ENCODE assay signal across 1 cellular context in genomic region chr19:49848938-49849337, GRCh38.
TF ChIP-seq lines count a peak whose summit lies in the region.

No MANE protein-coding gene starts in this region.

TF ChIP-seq in HEK293, 187 proteins besides CTCF, POLR2A, EP300 and RAD21 (continued from another document):
- TF ChIP-seq, protein P1, sequence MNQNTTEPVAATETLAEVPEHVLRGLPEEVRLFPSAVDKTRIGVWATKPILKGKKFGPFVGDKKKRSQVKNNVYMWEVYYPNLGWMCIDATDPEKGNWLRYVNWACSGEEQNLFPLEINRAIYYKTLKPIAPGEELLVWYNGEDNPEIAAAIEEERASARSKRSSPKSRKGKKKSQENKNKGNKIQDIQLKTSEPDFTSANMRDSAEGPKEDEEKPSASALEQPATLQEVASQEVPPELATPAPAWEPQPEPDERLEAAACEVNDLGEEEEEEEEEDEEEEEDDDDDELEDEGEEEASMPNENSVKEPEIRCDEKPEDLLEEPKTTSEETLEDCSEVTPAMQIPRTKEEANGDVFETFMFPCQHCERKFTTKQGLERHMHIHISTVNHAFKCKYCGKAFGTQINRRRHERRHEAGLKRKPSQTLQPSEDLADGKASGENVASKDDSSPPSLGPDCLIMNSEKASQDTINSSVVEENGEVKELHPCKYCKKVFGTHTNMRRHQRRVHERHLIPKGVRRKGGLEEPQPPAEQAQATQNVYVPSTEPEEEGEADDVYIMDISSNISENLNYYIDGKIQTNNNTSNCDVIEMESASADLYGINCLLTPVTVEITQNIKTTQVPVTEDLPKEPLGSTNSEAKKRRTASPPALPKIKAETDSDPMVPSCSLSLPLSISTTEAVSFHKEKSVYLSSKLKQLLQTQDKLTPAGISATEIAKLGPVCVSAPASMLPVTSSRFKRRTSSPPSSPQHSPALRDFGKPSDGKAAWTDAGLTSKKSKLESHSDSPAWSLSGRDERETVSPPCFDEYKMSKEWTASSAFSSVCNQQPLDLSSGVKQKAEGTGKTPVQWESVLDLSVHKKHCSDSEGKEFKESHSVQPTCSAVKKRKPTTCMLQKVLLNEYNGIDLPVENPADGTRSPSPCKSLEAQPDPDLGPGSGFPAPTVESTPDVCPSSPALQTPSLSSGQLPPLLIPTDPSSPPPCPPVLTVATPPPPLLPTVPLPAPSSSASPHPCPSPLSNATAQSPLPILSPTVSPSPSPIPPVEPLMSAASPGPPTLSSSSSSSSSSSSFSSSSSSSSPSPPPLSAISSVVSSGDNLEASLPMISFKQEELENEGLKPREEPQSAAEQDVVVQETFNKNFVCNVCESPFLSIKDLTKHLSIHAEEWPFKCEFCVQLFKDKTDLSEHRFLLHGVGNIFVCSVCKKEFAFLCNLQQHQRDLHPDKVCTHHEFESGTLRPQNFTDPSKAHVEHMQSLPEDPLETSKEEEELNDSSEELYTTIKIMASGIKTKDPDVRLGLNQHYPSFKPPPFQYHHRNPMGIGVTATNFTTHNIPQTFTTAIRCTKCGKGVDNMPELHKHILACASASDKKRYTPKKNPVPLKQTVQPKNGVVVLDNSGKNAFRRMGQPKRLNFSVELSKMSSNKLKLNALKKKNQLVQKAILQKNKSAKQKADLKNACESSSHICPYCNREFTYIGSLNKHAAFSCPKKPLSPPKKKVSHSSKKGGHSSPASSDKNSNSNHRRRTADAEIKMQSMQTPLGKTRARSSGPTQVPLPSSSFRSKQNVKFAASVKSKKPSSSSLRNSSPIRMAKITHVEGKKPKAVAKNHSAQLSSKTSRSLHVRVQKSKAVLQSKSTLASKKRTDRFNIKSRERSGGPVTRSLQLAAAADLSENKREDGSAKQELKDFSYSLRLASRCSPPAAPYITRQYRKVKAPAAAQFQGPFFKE (tag by site-specific recombination; IDR thresholded peaks at IDR 0.05; ENCODE audit: borderline replicate concordance), result no peak
- TF ChIP-seq MEIS1 (CRISPR knock-in tag; IDR thresholded peaks at IDR 0.05; ENCODE audit: borderline replicate concordance) (no peak), SP3 (tag by site-specific recombination; IDR thresholded peaks at IDR 0.05) (no peak), GLI4 (tag by site-specific recombination; IDR thresholded peaks at IDR 0.05) (no peak), ZNF473 (tag by site-specific recombination; IDR thresholded peaks at IDR 0.05) (no peak), SETDB1 (IDR thresholded peaks at IDR 0.05; ENCODE audit: insufficient read length, low read length) (peak; percentile 73), ZNF175 (tag by site-specific recombination; IDR thresholded peaks at IDR 0.05) (no peak), ZSCAN30 (tag by site-specific recombination; IDR thresholded peaks at IDR 0.05) (no peak), ZNF664 (tag by site-specific recombination; IDR thresholded peaks at IDR 0.05) (peak; percentile 79), PRDM1 (tag by site-specific recombination; IDR thresholded peaks at IDR 0.05) (peak; percentile 58; the same call in 1 of the 2 replicates), ZNF701 (tag by site-specific recombination; IDR thresholded peaks at IDR 0.05) (no peak)
- TF ChIP-seq, protein P2, sequence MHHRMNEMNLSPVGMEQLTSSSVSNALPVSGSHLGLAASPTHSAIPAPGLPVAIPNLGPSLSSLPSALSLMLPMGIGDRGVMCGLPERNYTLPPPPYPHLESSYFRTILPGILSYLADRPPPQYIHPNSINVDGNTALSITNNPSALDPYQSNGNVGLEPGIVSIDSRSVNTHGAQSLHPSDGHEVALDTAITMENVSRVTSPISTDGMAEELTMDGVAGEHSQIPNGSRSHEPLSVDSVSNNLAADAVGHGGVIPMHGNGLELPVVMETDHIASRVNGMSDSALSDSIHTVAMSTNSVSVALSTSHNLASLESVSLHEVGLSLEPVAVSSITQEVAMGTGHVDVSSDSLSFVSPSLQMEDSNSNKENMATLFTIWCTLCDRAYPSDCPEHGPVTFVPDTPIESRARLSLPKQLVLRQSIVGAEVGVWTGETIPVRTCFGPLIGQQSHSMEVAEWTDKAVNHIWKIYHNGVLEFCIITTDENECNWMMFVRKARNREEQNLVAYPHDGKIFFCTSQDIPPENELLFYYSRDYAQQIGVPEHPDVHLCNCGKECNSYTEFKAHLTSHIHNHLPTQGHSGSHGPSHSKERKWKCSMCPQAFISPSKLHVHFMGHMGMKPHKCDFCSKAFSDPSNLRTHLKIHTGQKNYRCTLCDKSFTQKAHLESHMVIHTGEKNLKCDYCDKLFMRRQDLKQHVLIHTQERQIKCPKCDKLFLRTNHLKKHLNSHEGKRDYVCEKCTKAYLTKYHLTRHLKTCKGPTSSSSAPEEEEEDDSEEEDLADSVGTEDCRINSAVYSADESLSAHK (tag by site-specific recombination; IDR thresholded peaks at IDR 0.05), result no peak
